Comparison of ENCODE assay signal across 1 cellular context in genomic region chr1:180586671-180587155, GRCh38.
A peak's percentile ranks its signal among the peaks of the same experiment; 100 is the strongest.
TF ChIP-seq lines count a peak whose summit lies in the region.

No MANE protein-coding gene starts in this region.

TF ChIP-seq in HepG2, 621 proteins besides CTCF, POLR2A, EP300 and RAD21 (continued from another document and continues in another):
- TF ChIP-seq TEAD3 (CRISPR knock-in tag; optimal IDR thresholded peaks at IDR 0.05; ENCODE audit: borderline replicate concordance) (peak; percentile 96), ASH2L (IDR thresholded peaks at IDR 0.05; ENCODE audit: insufficient read length, low read depth, low read length) (peak; percentile 44), ARID5B (CRISPR knock-in tag; IDR thresholded peaks at IDR 0.05) (peak; percentile 83), ZMYM4 (CRISPR knock-in tag; IDR thresholded peaks at IDR 0.05) (peak; percentile 62; the same call in 1 of the 2 replicates), AKAP8 (CRISPR knock-in tag; IDR thresholded peaks at IDR 0.05) (no peak), FLYWCH1 (CRISPR knock-in tag; IDR thresholded peaks at IDR 0.05) (no peak), FOSL2 (CRISPR knock-in tag; IDR thresholded peaks at IDR 0.05) (peak; percentile 67), ZNF337 (CRISPR knock-in tag; IDR thresholded peaks at IDR 0.05; ENCODE audit: borderline replicate concordance, low read depth) (no peak), HMG20A (CRISPR knock-in tag; IDR thresholded peaks at IDR 0.05; ENCODE audit: borderline replicate concordance) (peak; percentile 59; the same call in 1 of the 2 replicates), NCOR1 (IDR thresholded peaks at IDR 0.05; ENCODE audit: borderline replicate concordance, low read length) (peak; percentile 61; the same call in 1 of the 2 replicates), CBX5 (CRISPR knock-in tag; IDR thresholded peaks at IDR 0.05; ENCODE audit: borderline replicate concordance) (peak; percentile 11; the same call in 1 of the 2 replicates), SP5 (CRISPR knock-in tag; IDR thresholded peaks at IDR 0.05; ENCODE audit: borderline replicate concordance, low read depth) (peak; percentile 74), ZNF350 (CRISPR knock-in tag; IDR thresholded peaks at IDR 0.05; ENCODE audit: borderline replicate concordance, low read depth) (peak; percentile 29; the same call in 1 of the 2 replicates), ZMYM2 (CRISPR knock-in tag; IDR thresholded peaks at IDR 0.05) (0 out of 2 replicates have a peak, but pooled peaks have one; percentile 47), SALL1 (CRISPR knock-in tag; IDR thresholded peaks at IDR 0.05) (peak; percentile 70), NFE2L2 (IDR thresholded peaks at IDR 0.05; ENCODE audit: low read length) (0 out of 2 replicates have a peak, but pooled peaks have one; percentile 13), FOXK1 (CRISPR knock-in tag; IDR thresholded peaks at IDR 0.05; ENCODE audit: borderline replicate concordance, low read depth) (peak; percentile 39; the same call in 1 of the 2 replicates), ZNF768 (CRISPR knock-in tag; IDR thresholded peaks at IDR 0.05) (no peak), ZMYM3 (CRISPR knock-in tag; IDR thresholded peaks at IDR 0.05) (peak; percentile 55; the same call in 1 of the 2 replicates), RCOR2 (CRISPR knock-in tag; IDR thresholded peaks at IDR 0.05) (0 out of 2 replicates have a peak, but pooled peaks have one; percentile 16), TGIF2 (CRISPR knock-in tag; IDR thresholded peaks at IDR 0.05) (no peak), NCOA5 (CRISPR knock-in tag; IDR thresholded peaks at IDR 0.05) (no peak), HDAC1 (CRISPR knock-in tag; IDR thresholded peaks at IDR 0.05) (0 out of 2 replicates have a peak, but pooled peaks have one; percentile 44), MAZ (IDR thresholded peaks at IDR 0.05; ENCODE audit: borderline replicate concordance, low read depth, low read length) (no peak), MAZ (CRISPR knock-in tag; IDR thresholded peaks at IDR 0.05; ENCODE audit: low read depth) (no peak), ATF7-NPFF (CRISPR knock-in tag; IDR thresholded peaks at IDR 0.05; ENCODE audit: low read depth) (no peak), CREB1 (IDR thresholded peaks at IDR 0.05) (no peak), CREB1 (CRISPR knock-in tag; IDR thresholded peaks at IDR 0.05) (peak; percentile 55; the same call in 1 of the 2 replicates), ZNF326 (CRISPR knock-in tag; IDR thresholded peaks at IDR 0.05; ENCODE audit: borderline replicate concordance) (no peak), ZKSCAN5 (CRISPR knock-in tag; IDR thresholded peaks at IDR 0.05) (no peak), NR2F6 (IDR thresholded peaks at IDR 0.05) (peak; percentile 91), NR2F6 (CRISPR knock-in tag; IDR thresholded peaks at IDR 0.05) (peak; percentile 93), NCOA1 (CRISPR knock-in tag; IDR thresholded peaks at IDR 0.05) (no peak), NR2F1 (CRISPR knock-in tag; IDR thresholded peaks at IDR 0.05) (peak; percentile 72 to 93; a peak in 3 of 4 replicates), ZNF746 (CRISPR knock-in tag; IDR thresholded peaks at IDR 0.05) (no peak), IRX3 (CRISPR knock-in tag; IDR thresholded peaks at IDR 0.05; ENCODE audit: borderline replicate concordance, low read depth) (no peak), ZZZ3 (CRISPR knock-in tag; IDR thresholded peaks at IDR 0.05; ENCODE audit: borderline replicate concordance) (no peak), KAT2B (IDR thresholded peaks at IDR 0.05; ENCODE audit: borderline replicate concordance, low read depth, low read length) (no peak), GLMP (CRISPR knock-in tag; IDR thresholded peaks at IDR 0.05; ENCODE audit: borderline replicate concordance) (no peak), U2AF1 (optimal IDR thresholded peaks at IDR 0.05; ENCODE audit: low read depth, low read length) (no peak), ZHX1 (CRISPR knock-in tag; IDR thresholded peaks at IDR 0.05; ENCODE audit: low read depth) (0 out of 2 replicates have a peak, but pooled peaks have one; percentile 28), CEBPB (IDR thresholded peaks at IDR 0.05; ENCODE audit: borderline replicate concordance, low read depth, low read length) (peak; percentile 75), SOX6 (IDR thresholded peaks at IDR 0.05) (no peak), SOX6 (CRISPR knock-in tag; IDR thresholded peaks at IDR 0.05) (peak; percentile 91), SAP130 (CRISPR knock-in tag; IDR thresholded peaks at IDR 0.05; ENCODE audit: low read depth) (0 out of 2 replicates have a peak, but pooled peaks have one; percentile 23), SOX13 (IDR thresholded peaks at IDR 0.05) (peak; percentile 11; the same call in 1 of the 2 replicates), SOX13 (CRISPR knock-in tag; conservative IDR thresholded peaks at IDR 0.05 in 1 of 2, IDR thresholded peaks at IDR 0.05 in 1 of 2) (peak in 1 of 2 experiments; percentile 84; a peak in 2 of 4 replicates), TBL1XR1 (IDR thresholded peaks at IDR 0.05; ENCODE audit: borderline replicate concordance, low read length, partially characterized antibody) (no peak), BCL6 (CRISPR knock-in tag; IDR thresholded peaks at IDR 0.05) (peak; percentile 50; the same call in 1 of the 2 replicates), RBFOX2 (IDR thresholded peaks at IDR 0.05; ENCODE audit: low read depth, low read length) (no peak), RARA (CRISPR knock-in tag; IDR thresholded peaks at IDR 0.05) (peak; percentile 78), ZNF770 (CRISPR knock-in tag; IDR thresholded peaks at IDR 0.05) (0 out of 2 replicates have a peak, but pooled peaks have one; percentile 25), NCOA2 (CRISPR knock-in tag; IDR thresholded peaks at IDR 0.05) (peak; percentile 81), KLF13 (CRISPR knock-in tag; IDR thresholded peaks at IDR 0.05) (no peak)
- TF ChIP-seq, protein P1, sequence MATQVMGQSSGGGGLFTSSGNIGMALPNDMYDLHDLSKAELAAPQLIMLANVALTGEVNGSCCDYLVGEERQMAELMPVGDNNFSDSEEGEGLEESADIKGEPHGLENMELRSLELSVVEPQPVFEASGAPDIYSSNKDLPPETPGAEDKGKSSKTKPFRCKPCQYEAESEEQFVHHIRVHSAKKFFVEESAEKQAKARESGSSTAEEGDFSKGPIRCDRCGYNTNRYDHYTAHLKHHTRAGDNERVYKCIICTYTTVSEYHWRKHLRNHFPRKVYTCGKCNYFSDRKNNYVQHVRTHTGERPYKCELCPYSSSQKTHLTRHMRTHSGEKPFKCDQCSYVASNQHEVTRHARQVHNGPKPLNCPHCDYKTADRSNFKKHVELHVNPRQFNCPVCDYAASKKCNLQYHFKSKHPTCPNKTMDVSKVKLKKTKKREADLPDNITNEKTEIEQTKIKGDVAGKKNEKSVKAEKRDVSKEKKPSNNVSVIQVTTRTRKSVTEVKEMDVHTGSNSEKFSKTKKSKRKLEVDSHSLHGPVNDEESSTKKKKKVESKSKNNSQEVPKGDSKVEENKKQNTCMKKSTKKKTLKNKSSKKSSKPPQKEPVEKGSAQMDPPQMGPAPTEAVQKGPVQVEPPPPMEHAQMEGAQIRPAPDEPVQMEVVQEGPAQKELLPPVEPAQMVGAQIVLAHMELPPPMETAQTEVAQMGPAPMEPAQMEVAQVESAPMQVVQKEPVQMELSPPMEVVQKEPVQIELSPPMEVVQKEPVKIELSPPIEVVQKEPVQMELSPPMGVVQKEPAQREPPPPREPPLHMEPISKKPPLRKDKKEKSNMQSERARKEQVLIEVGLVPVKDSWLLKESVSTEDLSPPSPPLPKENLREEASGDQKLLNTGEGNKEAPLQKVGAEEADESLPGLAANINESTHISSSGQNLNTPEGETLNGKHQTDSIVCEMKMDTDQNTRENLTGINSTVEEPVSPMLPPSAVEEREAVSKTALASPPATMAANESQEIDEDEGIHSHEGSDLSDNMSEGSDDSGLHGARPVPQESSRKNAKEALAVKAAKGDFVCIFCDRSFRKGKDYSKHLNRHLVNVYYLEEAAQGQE (IDR thresholded peaks at IDR 0.05; ENCODE audit: borderline replicate concordance in 1 of 2, low read depth in 1 of 2, low read length in 2 of 2): no peak
- TF ChIP-seq, protein P2, sequence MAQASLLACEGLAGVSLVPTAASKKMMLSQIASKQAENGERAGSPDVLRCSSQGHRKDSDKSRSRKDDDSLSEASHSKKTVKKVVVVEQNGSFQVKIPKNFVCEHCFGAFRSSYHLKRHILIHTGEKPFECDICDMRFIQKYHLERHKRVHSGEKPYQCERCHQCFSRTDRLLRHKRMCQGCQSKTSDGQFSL (CRISPR knock-in tag; IDR thresholded peaks at IDR 0.05): no peak
- TF ChIP-seq, protein P3, sequence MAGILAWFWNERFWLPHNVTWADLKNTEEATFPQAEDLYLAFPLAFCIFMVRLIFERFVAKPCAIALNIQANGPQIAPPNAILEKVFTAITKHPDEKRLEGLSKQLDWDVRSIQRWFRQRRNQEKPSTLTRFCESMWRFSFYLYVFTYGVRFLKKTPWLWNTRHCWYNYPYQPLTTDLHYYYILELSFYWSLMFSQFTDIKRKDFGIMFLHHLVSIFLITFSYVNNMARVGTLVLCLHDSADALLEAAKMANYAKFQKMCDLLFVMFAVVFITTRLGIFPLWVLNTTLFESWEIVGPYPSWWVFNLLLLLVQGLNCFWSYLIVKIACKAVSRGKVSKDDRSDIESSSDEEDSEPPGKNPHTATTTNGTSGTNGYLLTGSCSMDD (CRISPR knock-in tag; IDR thresholded peaks at IDR 0.05): no peak
- TF ChIP-seq, protein P4, sequence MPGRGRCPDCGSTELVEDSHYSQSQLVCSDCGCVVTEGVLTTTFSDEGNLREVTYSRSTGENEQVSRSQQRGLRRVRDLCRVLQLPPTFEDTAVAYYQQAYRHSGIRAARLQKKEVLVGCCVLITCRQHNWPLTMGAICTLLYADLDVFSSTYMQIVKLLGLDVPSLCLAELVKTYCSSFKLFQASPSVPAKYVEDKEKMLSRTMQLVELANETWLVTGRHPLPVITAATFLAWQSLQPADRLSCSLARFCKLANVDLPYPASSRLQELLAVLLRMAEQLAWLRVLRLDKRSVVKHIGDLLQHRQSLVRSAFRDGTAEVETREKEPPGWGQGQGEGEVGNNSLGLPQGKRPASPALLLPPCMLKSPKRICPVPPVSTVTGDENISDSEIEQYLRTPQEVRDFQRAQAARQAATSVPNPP (CRISPR knock-in tag; IDR thresholded peaks at IDR 0.05): no peak
